Comparison of ENCODE assay signal across 1 cellular context in the genomic region with DNA sequence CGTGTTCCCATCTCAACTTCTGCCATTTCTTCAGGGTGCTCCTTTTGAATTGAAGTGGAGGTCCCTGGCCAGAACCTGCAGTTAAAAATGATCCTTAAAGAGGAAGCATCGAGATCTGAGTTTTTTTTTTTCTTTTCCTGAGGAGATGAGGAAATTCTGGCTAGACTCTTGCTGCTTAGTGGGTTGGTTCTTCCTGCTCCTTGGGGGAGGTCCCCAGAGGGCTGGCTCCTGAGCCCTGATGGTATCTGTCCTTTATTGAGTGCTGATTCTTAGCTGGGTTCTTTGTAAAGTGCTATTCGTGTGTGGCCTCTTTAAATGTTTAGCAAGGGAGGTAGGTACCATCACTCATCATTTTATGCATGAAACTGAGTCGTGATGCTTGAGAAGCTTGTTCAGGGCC.
TF ChIP-seq lines count a peak whose summit lies in the region.

No MANE protein-coding gene starts in this region.

TF ChIP-seq in HepG2, 621 proteins besides CTCF, POLR2A, EP300 and RAD21:
- no peak for TF ChIP-seq RBM22 (optimal IDR thresholded peaks at IDR 0.05; ENCODE audit: low read length)
- TF ChIP-seq FOXJ3 (CRISPR knock-in tag; IDR thresholded peaks at IDR 0.05; ENCODE audit: borderline replicate concordance): no peak
- TF ChIP-seq ESRRA (CRISPR knock-in tag; IDR thresholded peaks at IDR 0.05; ENCODE audit: low read depth): no peak
- no peak for TF ChIP-seq ARID5B (CRISPR knock-in tag; IDR thresholded peaks at IDR 0.05)
- TF ChIP-seq, protein P1, sequence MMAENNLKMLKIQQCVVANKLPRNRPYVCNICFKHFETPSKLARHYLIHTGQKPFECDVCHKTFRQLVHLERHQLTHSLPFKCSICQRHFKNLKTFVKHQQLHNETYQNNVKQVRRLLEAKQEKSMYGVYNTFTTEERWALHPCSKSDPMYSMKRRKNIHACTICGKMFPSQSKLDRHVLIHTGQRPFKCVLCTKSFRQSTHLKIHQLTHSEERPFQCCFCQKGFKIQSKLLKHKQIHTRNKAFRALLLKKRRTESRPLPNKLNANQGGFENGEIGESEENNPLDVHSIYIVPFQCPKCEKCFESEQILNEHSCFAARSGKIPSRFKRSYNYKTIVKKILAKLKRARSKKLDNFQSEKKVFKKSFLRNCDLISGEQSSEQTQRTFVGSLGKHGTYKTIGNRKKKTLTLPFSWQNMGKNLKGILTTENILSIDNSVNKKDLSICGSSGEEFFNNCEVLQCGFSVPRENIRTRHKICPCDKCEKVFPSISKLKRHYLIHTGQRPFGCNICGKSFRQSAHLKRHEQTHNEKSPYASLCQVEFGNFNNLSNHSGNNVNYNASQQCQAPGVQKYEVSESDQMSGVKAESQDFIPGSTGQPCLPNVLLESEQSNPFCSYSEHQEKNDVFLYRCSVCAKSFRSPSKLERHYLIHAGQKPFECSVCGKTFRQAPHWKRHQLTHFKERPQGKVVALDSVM (CRISPR knock-in tag; IDR thresholded peaks at IDR 0.05): no peak
- no peak for TF ChIP-seq CEBPB (IDR thresholded peaks at IDR 0.05; ENCODE audit: borderline replicate concordance, low read depth, low read length)
- no peak for TF ChIP-seq NR2F1 (CRISPR knock-in tag; IDR thresholded peaks at IDR 0.05)
- TF ChIP-seq ZFY (CRISPR knock-in tag; IDR thresholded peaks at IDR 0.05): no peak
- TF ChIP-seq, protein P2, sequence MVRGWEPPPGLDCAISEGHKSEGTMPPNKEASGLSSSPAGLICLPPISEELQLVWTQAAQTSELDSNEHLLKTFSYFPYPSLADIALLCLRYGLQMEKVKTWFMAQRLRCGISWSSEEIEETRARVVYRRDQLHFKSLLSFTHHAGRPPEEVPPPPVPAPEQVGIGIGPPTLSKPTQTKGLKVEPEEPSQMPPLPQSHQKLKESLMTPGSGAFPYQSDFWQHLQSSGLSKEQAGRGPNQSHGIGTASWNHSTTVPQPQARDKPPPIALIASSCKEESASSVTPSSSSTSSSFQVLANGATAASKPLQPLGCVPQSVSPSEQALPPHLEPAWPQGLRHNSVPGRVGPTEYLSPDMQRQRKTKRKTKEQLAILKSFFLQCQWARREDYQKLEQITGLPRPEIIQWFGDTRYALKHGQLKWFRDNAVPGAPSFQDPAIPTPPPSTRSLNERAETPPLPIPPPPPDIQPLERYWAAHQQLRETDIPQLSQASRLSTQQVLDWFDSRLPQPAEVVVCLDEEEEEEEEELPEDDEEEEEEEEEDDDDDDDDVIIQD (CRISPR knock-in tag; IDR thresholded peaks at IDR 0.05; ENCODE audit: low read depth): no peak
- no peak for TF ChIP-seq ZC3H13 (CRISPR knock-in tag; IDR thresholded peaks at IDR 0.05)
- no peak for TF ChIP-seq MATR3 (CRISPR knock-in tag; IDR thresholded peaks at IDR 0.05)
- no peak for TF ChIP-seq MIER2 (CRISPR knock-in tag; IDR thresholded peaks at IDR 0.05)
